Comparison of ENCODE assay signal across 26 cellular contexts in genomic region chr3:217948-218347, GRCh38. TPM values are rescaled to one million over a fixed set of nuclear protein-coding genes. Genes with fewer than 3 reads are reported as not detected.
A peak's percentile ranks its signal among the peaks of the same experiment; 100 is the strongest.
DNase-seq lines count a peak whose midpoint lies in the region; ATAC-seq, FAIRE-seq and TF ChIP-seq lines count a peak whose summit lies in the region.
"Had no signal": no experiment of that assay in that cellular context is flagged by ENCODE, and none has a peak within 500 bp of the region (broad histone marks: within the 10 kb centered on the region; RNA-seq: fewer than 3 reads in every experiment).

No MANE protein-coding gene starts in this region.

- WGBS in GM12878 (ENCODE audit: insufficient coverage, insufficient replicate concordance, low lambda C conversion rate, missing lambda C conversion rate): 38% methylated on average over 2 of the region's 2 CpGs
- 57 to 78% (median 66%) methylated on average over 2 of the region's 2 CpGs for WGBS in heart left ventricle, 4 donors

- TF ChIP-seq RAD21 in GM12878 (IDR thresholded peaks at IDR 0.05; ENCODE audit: insufficient read depth, low read depth, low read length): no peak

- TF ChIP-seq POLR2A in GM12878 (IDR thresholded peaks at IDR 0.05; ENCODE audit: low read depth, low read length) (no peak), heart left ventricle (IDR thresholded peaks at IDR 0.05) (no peak)

- H3K36me3 ChIP-seq in GM12878 (ENCODE audit: control insufficient read depth in 2 of 2, insufficient read depth in 2 of 2, low read length in 1 of 2) (no peaks in the 10 kb centered on the region), heart left ventricle (no peaks in the 10 kb centered on the region)
- H3K36me3 ChIP-seq: SJSA1 had no signal

- H3K9me3 ChIP-seq in GM12878 (replicated peaks; ENCODE audit: control insufficient read depth, insufficient read depth, low read length) (no peaks in the 10 kb centered on the region; the same call in 2 of the 3 replicates), heart left ventricle (peaks cover 0 to 5% (median 0%) of the 10 kb centered on the region in 12 donors)

- BruUV-seq in GM12878 (replicated peaks; lab: Mats Ljungman, UMichigan): no TSS peak

- no peak overlapping the region for H3K4me2 ChIP-seq in GM12878 (ENCODE audit: control insufficient read depth, insufficient read depth)

- no peaks in the 10 kb centered on the region for H3K79me2 ChIP-seq in GM12878 (ENCODE audit: control insufficient read depth, insufficient read depth, low read length)

- POLR2A ChIA-PET in GM12878 (lab: Charles Lee): interaction anchor here (0.9 to 1.5 kb wide), 2 partner anchors 34 to 72 kb away, joined by 3 read pairs; no protein-coding TSS in a partner anchor

- intact Hi-C loops in GM12878 (cut with micrococcal nuclease; ENCODE audit: unreplicated experiment): no loop called here
- intact Hi-C loops in heart left ventricle (cut with DNase I): no loop called here

- H3K27ac ChIP-seq in GM12878 (ENCODE audit: control insufficient read depth, insufficient read depth): no peak overlapping the region
- H3K27ac ChIP-seq in heart left ventricle: no peak overlapping the region
- H3K27ac ChIP-seq: C4-2B, HL-60, SJSA1 had no signal

- SMC1A ChIA-PET in GM12878 (lab: Charles Lee; ENCODE audit: uncharacterized antibody, unreplicated experiment): interaction anchor here (1.2 to 4.2 kb wide), 9 partner anchors 10 to 137 kb away, joined by 5 to 20 read pairs (median 10); no protein-coding TSS in a partner anchor

- H3K4me3 ChIP-seq in GM12878 (no peak overlapping the region), heart left ventricle (no peak overlapping the region)
- H3K4me3 ChIP-seq: K562, SJSA1 had no signal

- no peak overlapping the region for H3K9ac ChIP-seq in GM12878 (ENCODE audit: control insufficient read depth, insufficient read depth, low read length)

- TF ChIP-seq CTCF in GM12878 (IDR thresholded peaks at IDR 0.05 in 2 of 3, conservative IDR thresholded peaks at IDR 0.05 in 1 of 3; ENCODE audit: control insufficient read depth in 2 of 3, extremely low read depth in 1 of 3, insufficient read depth in 1 of 3, low read depth in 3 of 3, low read length in 3 of 3) (no peak), heart left ventricle (IDR thresholded peaks at IDR 0.05) (no peak)

- H2AFZ ChIP-seq in GM12878 (ENCODE audit: control insufficient read depth, low read depth, low read length): no peak overlapping the region

- H3K27me3 ChIP-seq in GM12878 (replicated peaks in 1 of 2; ENCODE audit: control insufficient read depth in 2 of 2, insufficient read depth in 2 of 2, low read length in 1 of 2): no peaks in the 10 kb centered on the region
- no peaks in the 10 kb centered on the region for H3K27me3 ChIP-seq in heart left ventricle
- H3K27me3 ChIP-seq: SJSA1 had no signal

- DNase-seq in GM12878 (ENCODE audit: low read depth, low spot score): no peak
- no peak for DNase-seq in UCSD-AML1 (lab: John Stamatoyannopoulos, UW; ENCODE audit: unreplicated experiment)
- DNase-seq in heart left ventricle: no peak
- DNase-seq in NAMALWA (ENCODE audit: low spot score): no peak
- DNase-seq in activated CD4-positive, CD25-positive, alpha-beta regulatory T cell (lab: John Stamatoyannopoulos, UW): no peak
- DNase-seq: CD8-positive, alpha-beta memory T cell; DMS53; EL; GF-D8; MM.1S; NCI-H1092 treated with DMSO at 0.1 percent for 48 hours; NCI-H146; NCI-H2029; NCI-H345; OCI-M1 had no signal

- in situ Hi-C loops in GM12878 (cut with MboI): no loop called here

- FAIRE-seq in GM12878 (lab: Jason Lieb, UNC): no peak
- FAIRE-seq: HepG2, K562, RCC 7860 had no signal

- no peaks in the 10 kb centered on the region for H3K4me1 ChIP-seq in GM12878 (ENCODE audit: control insufficient read depth, insufficient read depth, low read length)
- H3K4me1 ChIP-seq in heart left ventricle: no peaks in the 10 kb centered on the region
- H3K4me1 ChIP-seq: SJSA1 had no signal

- no peaks in the 10 kb centered on the region for H4K20me1 ChIP-seq in GM12878 (ENCODE audit: control insufficient read depth, insufficient read depth)

- ATAC-seq in GM18909 (IDR thresholded peaks at IDR 0.05; ENCODE audit: poor library complexity, unreplicated experiment) (peak; percentile 54), HG03460 (IDR thresholded peaks at IDR 0.05; ENCODE audit: unreplicated experiment) (peak; percentile 46), GM12878 (peak; percentile 76), heart left ventricle (no peak)
- ATAC-seq: HepG2, K562, Right ventricle myocardium inferior had no signal

- CTCF ChIA-PET in GM12878 (lab: Yijun Ruan, JAX): interaction anchor here (0.5 to 2.3 kb wide), 6 partner anchors 10 to 175 kb away, joined by 3 to 12 read pairs (median 5); no protein-coding TSS in a partner anchor

- no peak for TF ChIP-seq EP300 in GM12878 (IDR thresholded peaks at IDR 0.05; ENCODE audit: borderline replicate concordance in 1 of 2, control insufficient read depth in 1 of 2, low read depth in 2 of 2, low read length in 2 of 2)

- RAD21 ChIA-PET in GM12878 (lab: Charles Lee; ENCODE audit: unreplicated experiment): interaction anchor here (0.9 to 2.6 kb wide), 5 partner anchors 10 to 136 kb away, joined by 3 to 11 read pairs (median 4); no protein-coding TSS in a partner anchor

TF ChIP-seq in GM12878, 131 proteins besides CTCF, POLR2A, EP300 and RAD21:
- TF ChIP-seq RUNX3 (IDR thresholded peaks at IDR 0.05; ENCODE audit: low read length) (peak; percentile 38; the same call in 1 of the 2 replicates), BACH1 (IDR thresholded peaks at IDR 0.05; ENCODE audit: borderline replicate concordance) (no peak)

RNA-seq across cellular contexts. Expression of gene CHL1, which starts 21.4 kb away (rescaled TPM):
- 6.6 and 7.8 TPM in 2 replicates for total RNA-seq in GM12878 (2013; cell fraction: nucleolus; rRNA removed)
- total RNA-seq in GM12878 (2014; rRNA removed) (1.8 and 4.1 TPM in 2 replicates), GM12878 (2014; rRNA removed; fragmentation: Illumina TruSeq; extraction: Trizol) (3.0 and 3.4 TPM in 2 replicates), GM12878 (2021) (1.9 and 2.2 TPM in 2 replicates), heart left ventricle (10 to 100 TPM in 2 of 9 donors, 1 to 10 TPM in 6, under 1 TPM in 1; 0.48 to 15.3 (median 5.2) TPM)
- polyA plus RNA-seq in GM12878 (2011; ENCODE audit: low read depth): not detected
- polyA plus RNA-seq in GM12878 (2011; rRNA removed) (30.4 and 48.4 TPM in 2 replicates), GM12878 (2014; fragmentation: Illumina TruSeq; extraction: Trizol) (1.7 and 1.8 TPM in 2 replicates), GM12878 (2014; fragmentation: Nextera tagmentation; extraction: Ambion mirVana) (1 to 10 TPM in 1 of 2 experiments, under 1 TPM in 1; 0.97 to 1.7 TPM), GM12878 (2014; rRNA removed) (0.91 and 2.5 TPM in 2 replicates), GM12878 (2016; fragmentation: Nextera tagmentation; extraction: Ambion mirVana) (1 to 10 TPM in 1 of 2 experiments, under 1 TPM in 1; 0.71 to 1.0 TPM), heart left ventricle (1 to 10 TPM in 1 of 2 donors, under 1 TPM in 1; 0.96 to 1.3 TPM)
- polyA plus RNA-seq in GM12878 (2011; cell fraction: cytosol; rRNA removed): 8.3 and 11.8 TPM in 2 replicates
- polyA plus RNA-seq in GM12878 (2011; cell fraction: nucleus; rRNA removed): 26.4 and 43.6 TPM in 2 replicates
- polyA plus RNA-seq in GM12878 (2012): 0.24 and 0.64 TPM in 2 replicates
- 50.2 and 53.3 TPM in 2 replicates for polyA minus RNA-seq in GM12878 (2011; rRNA and poly(A)+ RNA removed)
- polyA minus RNA-seq in GM12878 (2011; cell fraction: cytosol; rRNA and poly(A)+ RNA removed): 13.6 and 18.3 TPM in 2 replicates
- 77.6 and 94.1 TPM in 2 replicates for polyA minus RNA-seq in GM12878 (2011; cell fraction: nucleus; rRNA and poly(A)+ RNA removed)
- total RNA-seq: CD8-positive, alpha-beta memory T cell; HepG2; HT-29; SJSA1; T-helper 1 cell treated with Interleukin-12 subunit alpha and Interleukin-12 subunit beta and Interleukin-4 antibody, amounts not matched to agents 30 ng/mL and 1 ng/mL, for 36 hours had no signal
- polyA plus RNA-seq: CD8-positive, alpha-beta memory T cell; HepG2; K562 had no signal

Comparison
In these comparisons a context has a peak if more than half of its experiments do, and no peak if none do; other contexts are left out.
1. ATAC-seq: peak in GM18909 (single experiment), HG03460 (single experiment) and GM12878 (single experiment); none in heart left ventricle (0 of 4).